Comparison of ENCODE assay signal across 18 cellular contexts in genomic region chr15:95450413-95450812, GRCh38.
DNase-seq lines count a peak whose midpoint lies in the region; ATAC-seq, FAIRE-seq and TF ChIP-seq lines count a peak whose summit lies in the region.
"Had no signal": no experiment of that assay in that cellular context is flagged by ENCODE, and none has a peak within 500 bp of the region (broad histone marks: within the 10 kb centered on the region; RNA-seq: fewer than 3 reads in every experiment).

No MANE protein-coding gene starts in this region.

- no peaks in the 10 kb centered on the region for H3K79me1 ChIP-seq in mesendoderm (ENCODE audit: low read length)

- peaks cover 7% of the 10 kb centered on the region for H3K27me3 Mint-ChIP-seq in activated T-cell treated with anti-CD3 and anti-CD28 coated beads, Interleukin-2, amount 50 U/mL, for 72 hours (ENCODE audit: low read depth)
- H3K27me3 Mint-ChIP-seq in stimulated activated memory B cell treated with anti-CD40 and anti-IgM and Interleukin-4, amounts not matched to agents 10 μg/mL and 1 μg/mL and 100 μg/mL, for 72 hours: no peaks in the 10 kb centered on the region
- H3K27me3 Mint-ChIP-seq: CD4-positive, alpha-beta memory T cell had no signal

- H3K36me3 ChIP-seq in endothelial cell of umbilical vein (ENCODE audit: control insufficient read depth in 2 of 2, extremely low read depth in 1 of 2, insufficient read depth in 2 of 2, low read length in 2 of 2) (no peaks in the 10 kb centered on the region), mesendoderm (ENCODE audit: control insufficient read depth, insufficient read depth, low read length) (no peaks in the 10 kb centered on the region)
- H3K36me3 ChIP-seq: BLaER1 had no signal

- no peak overlapping the region for H2AFZ ChIP-seq in endothelial cell of umbilical vein (ENCODE audit: low read depth, low read length)

- peak overlapping the region; percentile 50 for H3K27ac Mint-ChIP-seq in activated T-cell treated with anti-CD3 and anti-CD28 coated beads, Interleukin-2, amount 50 U/mL, for 72 hours
- no peak overlapping the region for H3K27ac Mint-ChIP-seq in stimulated activated memory B cell treated with anti-CD40 and anti-IgM and Interleukin-4, amounts not matched to agents 10 μg/mL and 1 μg/mL and 100 μg/mL, for 72 hours
- H3K27ac Mint-ChIP-seq: CD14-positive monocyte; CD4-positive, alpha-beta memory T cell; H9 had no signal

- BruUV-seq in endothelial cell of umbilical vein (replicated peaks; lab: Mats Ljungman, UMichigan): no TSS peak

- intact Hi-C loops in endothelial cell of umbilical vein (cut with micrococcal nuclease): loop anchor here (10.0 kb wide), 2 partner anchors 426 to 606 kb away; no protein-coding TSS in a partner anchor

- WGBS in mesendoderm (ENCODE audit: extremely low coverage, insufficient coverage, low lambda C conversion rate): no CpG with 5 or more reads among the region's 1 CpG

- TF ChIP-seq POLR2A in endothelial cell of umbilical vein (IDR thresholded peaks at IDR 0.05; ENCODE audit: low read depth, low read length): no peak

- DNase-seq in activated T-cell treated with anti-CD3 and anti-CD28 coated beads, Interleukin-2, amount 50 U/mL, for 72 hours: no peak
- no peak for DNase-seq in activated T-cell treated with anti-CD3 and anti-CD28 coated beads for 4 hours
- peak; percentile 15 for DNase-seq in M059J (ENCODE audit: low read depth)
- DNase-seq in endothelial cell of umbilical vein (ENCODE audit: low read depth, low spot score): no peak
- peak; percentile 12 for DNase-seq in retinal pigment epithelial cell (ENCODE audit: low read depth)
- no peak for DNase-seq in mesendoderm
- no peak for DNase-seq in activated CD4-positive, CD25-positive, alpha-beta regulatory T cell treated with anti-CD3 and anti-CD28 coated beads, Interleukin-2, amount 50 U/mL, for 72 hours
- DNase-seq: CD4-positive, alpha-beta memory T cell; DMS153; DMS79; GF-D8; GOT3; H9 had no signal

- H3K79me2 ChIP-seq in endothelial cell of umbilical vein (ENCODE audit: control insufficient read depth, insufficient read depth, low read length) (no peaks in the 10 kb centered on the region), mesendoderm (ENCODE audit: control insufficient read depth, insufficient read depth, low read length) (no peaks in the 10 kb centered on the region)

- H3K27ac ChIP-seq in endothelial cell of umbilical vein (ENCODE audit: insufficient read depth, low read depth, low read length) (no peak overlapping the region), mesendoderm (ENCODE audit: low read depth, low read length) (no peak overlapping the region)
- H3K27ac ChIP-seq: 22Rv1, BLaER1, HL-60 had no signal

- H2BK15ac ChIP-seq in mesendoderm (replicated peaks; ENCODE audit: low read depth): no peak overlapping the region

- H4K5ac ChIP-seq in mesendoderm (ENCODE audit: low read length): no peak overlapping the region

- FAIRE-seq in endothelial cell of umbilical vein (lab: Jason Lieb, UNC): no peak

- CTCF ChIA-PET in endothelial cell of umbilical vein (lab: Charles Lee): interaction anchor here (0.6 to 1.3 kb wide), 4 partner anchors 9 to 877 kb away, joined by 3 to 5 read pairs (median 4); no protein-coding TSS in a partner anchor

- no peak overlapping the region for H3K9ac ChIP-seq in endothelial cell of umbilical vein (replicated peaks; ENCODE audit: extremely low read depth, insufficient read depth, low read length)
- no peak overlapping the region for H3K9ac ChIP-seq in mesendoderm (ENCODE audit: low read length)
- H3K9ac ChIP-seq: BLaER1 had no signal

- dilution Hi-C loops in endothelial cell of umbilical vein (cut with MboI; ENCODE audit: extremely low pct_ligation_motif_present, low sequenced_read_pairs): no loop called here

- no peaks in the 10 kb centered on the region for H3K9me3 ChIP-seq in endothelial cell of umbilical vein (replicated peaks; ENCODE audit: control insufficient read depth, insufficient read depth, low read length)
- H3K9me3 ChIP-seq: BLaER1 had no signal

- no peak overlapping the region for H3K23ac ChIP-seq in mesendoderm (ENCODE audit: low read length)

- no peak overlapping the region for H2BK5ac ChIP-seq in mesendoderm (ENCODE audit: low read length)

- no peaks in the 10 kb centered on the region for H3K27me3 ChIP-seq in endothelial cell of umbilical vein (ENCODE audit: control insufficient read depth in 2 of 2, insufficient read depth in 2 of 2, low read length in 2 of 2)
- H3K27me3 ChIP-seq in mesendoderm (ENCODE audit: insufficient read depth, low read length, poor library complexity): no peaks in the 10 kb centered on the region

- H3K4me1 Mint-ChIP-seq in activated T-cell treated with anti-CD3 and anti-CD28 coated beads, Interleukin-2, amount 50 U/mL, for 72 hours (ENCODE audit: low read depth): peaks cover 23% of the 10 kb centered on the region
- no peaks in the 10 kb centered on the region for H3K4me1 Mint-ChIP-seq in stimulated activated memory B cell treated with anti-CD40 and anti-IgM and Interleukin-4, amounts not matched to agents 10 μg/mL and 1 μg/mL and 100 μg/mL, for 72 hours
- H3K4me1 Mint-ChIP-seq: CD14-positive monocyte had no signal

- TF ChIP-seq CTCF in endothelial cell of umbilical vein (IDR thresholded peaks at IDR 0.05; ENCODE audit: extremely low read depth in 1 of 2, insufficient read depth in 1 of 2, low read depth in 1 of 2, low read length in 2 of 2) (no peak), retinal pigment epithelial cell (conservative IDR thresholded peaks at IDR 0.05; ENCODE audit: low read depth, low read length) (no peak)

- no peaks in the 10 kb centered on the region for H3K9me1 ChIP-seq in endothelial cell of umbilical vein (replicated peaks; ENCODE audit: control insufficient read depth, extremely low read depth, insufficient read depth, low read length)

- H3K4me3 ChIP-seq in endothelial cell of umbilical vein (replicated peaks in 1 of 3; ENCODE audit: insufficient read depth in 1 of 3, low read depth in 1 of 3, low read length in 3 of 3): no peak overlapping the region
- no peak overlapping the region for H3K4me3 ChIP-seq in retinal pigment epithelial cell (ENCODE audit: low read length)
- H3K4me3 ChIP-seq in mesendoderm (ENCODE audit: low read length): no peak overlapping the region
- H3K4me3 ChIP-seq: BLaER1 had no signal

- H3K56ac ChIP-seq in mesendoderm (ENCODE audit: low read length): no peak overlapping the region

- peaks cover 0 to 2% of the 10 kb centered on the region in 2 donors for H3K36me3 Mint-ChIP-seq in activated T-cell treated with anti-CD3 and anti-CD28 coated beads, Interleukin-2, amount 50 U/mL, for 72 hours (ENCODE audit: insufficient read depth in 2 of 2)
- no peaks in the 10 kb centered on the region for H3K36me3 Mint-ChIP-seq in stimulated activated memory B cell treated with anti-CD40 and anti-IgM and Interleukin-4, amounts not matched to agents 10 μg/mL and 1 μg/mL and 100 μg/mL, for 72 hours
- H3K36me3 Mint-ChIP-seq: CD14-positive monocyte; CD4-positive, alpha-beta memory T cell had no signal

- H3K4me2 ChIP-seq in endothelial cell of umbilical vein (ENCODE audit: insufficient read depth, low read length) (no peak overlapping the region), mesendoderm (ENCODE audit: low read length) (no peak overlapping the region)
- H3K4me2 ChIP-seq: BLaER1 had no signal

- no peak overlapping the region for H3K18ac ChIP-seq in mesendoderm (ENCODE audit: low read length)

- H3K4me1 ChIP-seq in endothelial cell of umbilical vein (ENCODE audit: control insufficient read depth, extremely low read depth, insufficient read depth, low read length): peaks cover 15% of the 10 kb centered on the region
- H3K4me1 ChIP-seq in mesendoderm (ENCODE audit: control insufficient read depth, low read depth, low read length): no peaks in the 10 kb centered on the region

- H3K4ac ChIP-seq in mesendoderm (ENCODE audit: low read depth, low read length): no peak overlapping the region

- H4K8ac ChIP-seq in mesendoderm (ENCODE audit: low read depth, low read length): no peak overlapping the region

- peaks cover 0 to 2% of the 10 kb centered on the region in 2 donors for H3K9me3 Mint-ChIP-seq in activated T-cell treated with anti-CD3 and anti-CD28 coated beads, Interleukin-2, amount 50 U/mL, for 72 hours
- peaks cover 5% of the 10 kb centered on the region for H3K9me3 Mint-ChIP-seq in stimulated activated memory B cell treated with anti-CD40 and anti-IgM and Interleukin-4, amounts not matched to agents 10 μg/mL and 1 μg/mL and 100 μg/mL, for 72 hours
- H3K9me3 Mint-ChIP-seq: H9 had no signal

- no peak for ATAC-seq in activated T-cell treated with anti-CD3 and anti-CD28 coated beads, Interleukin-2, amount 50 U/mL, for 72 hours (replicated peaks in 1 of 2)
- no peak for ATAC-seq in stimulated activated memory B cell treated with anti-CD40 and anti-IgM and Interleukin-4, amounts not matched to agents 10 μg/mL and 1 μg/mL and 100 μg/mL, for 72 hours

- H2AK5ac ChIP-seq in mesendoderm (ENCODE audit: low read length): no peak overlapping the region

- no peak overlapping the region for H2BK120ac ChIP-seq in mesendoderm (ENCODE audit: low read depth, low read length)

- POLR2A ChIA-PET in endothelial cell of umbilical vein (lab: Charles Lee): no interaction called here

- H3K4me3 Mint-ChIP-seq in activated T-cell treated with anti-CD3 and anti-CD28 coated beads, Interleukin-2, amount 50 U/mL, for 72 hours: no peak overlapping the region
- H3K4me3 Mint-ChIP-seq in stimulated activated memory B cell treated with anti-CD40 and anti-IgM and Interleukin-4, amounts not matched to agents 10 μg/mL and 1 μg/mL and 100 μg/mL, for 72 hours: no peak overlapping the region
- H3K4me3 Mint-ChIP-seq: CD14-positive monocyte; CD4-positive, alpha-beta memory T cell; H9 had no signal

- H4K20me1 ChIP-seq in endothelial cell of umbilical vein (replicated peaks; ENCODE audit: control insufficient read depth, extremely low read depth, insufficient read depth, low read length): no peaks in the 10 kb centered on the region
- H4K20me1 ChIP-seq: BLaER1 had no signal

TF ChIP-seq in endothelial cell of umbilical vein, 7 proteins besides CTCF, POLR2A, EP300 and RAD21:
- TF ChIP-seq JUN (IDR thresholded peaks at IDR 0.05; ENCODE audit: borderline replicate concordance, insufficient read depth, insufficient read length, low read depth): no peak
- TF ChIP-seq POLR2AphosphoS5 (IDR thresholded peaks at IDR 0.05; ENCODE audit: insufficient read depth, low read depth, low read length): no peak
- TF ChIP-seq FOS (IDR thresholded peaks at IDR 0.05; ENCODE audit: borderline replicate concordance, insufficient read depth, low read length): peak; percentile 44
- TF ChIP-seq GATA2 (IDR thresholded peaks at IDR 0.05; ENCODE audit: insufficient read depth, insufficient read length, low read depth, low read length): peak; percentile 74
- no peak for TF ChIP-seq EZH2 (IDR thresholded peaks at IDR 0.05; ENCODE audit: borderline replicate concordance, low read depth, low read length, severe bottlenecking)

Comparison
In these comparisons a context has a peak if more than half of its experiments do, and no peak if none do; other contexts are left out.
1. DNase-seq: peak in M059J (single experiment) and retinal pigment epithelial cell (single experiment); none in activated T-cell treated with anti-CD3 and anti-CD28 coated beads, Interleukin-2, amount 50 U/mL, for 72 hours (0 of 2), activated T-cell treated with anti-CD3 and anti-CD28 coated beads for 4 hours (single experiment), endothelial cell of umbilical vein (single experiment), mesendoderm (single experiment) and activated CD4-positive, CD25-positive, alpha-beta regulatory T cell treated with anti-CD3 and anti-CD28 coated beads, Interleukin-2, amount 50 U/mL, for 72 hours (single experiment).